ENCODE assay signal across 19 cellular contexts in the genomic region with DNA sequence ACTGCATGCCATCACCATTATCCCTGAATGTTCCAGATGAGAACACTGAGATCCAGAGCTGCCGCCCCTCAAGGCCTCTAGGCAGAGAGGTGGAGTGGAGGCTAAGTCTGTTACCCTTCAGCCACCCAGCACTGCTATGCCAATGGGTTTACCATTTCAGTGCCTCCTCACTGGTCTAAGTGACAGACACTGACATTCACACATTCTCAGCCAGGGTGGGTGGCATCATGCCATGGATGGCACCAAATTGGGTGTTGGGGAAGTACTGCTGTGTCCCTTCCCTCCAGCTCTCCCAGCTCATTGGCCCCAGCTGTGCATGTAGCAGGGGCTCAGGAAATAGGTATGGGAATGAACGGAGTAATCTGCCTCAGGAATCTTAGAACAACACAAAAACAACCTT.
DNase-seq lines count a peak whose midpoint lies in the region; ATAC-seq, FAIRE-seq and TF ChIP-seq lines count a peak whose summit lies in the region.
"Had no signal": no experiment of that assay in that cellular context is flagged by ENCODE, and none has a peak within 500 bp of the region (broad histone marks: within the 10 kb centered on the region; RNA-seq: fewer than 3 reads in every experiment).

No MANE protein-coding gene starts in this region.

- BruUV-seq in IMR-90 (replicated peaks; lab: Mats Ljungman, UMichigan), result no TSS peak

- ATAC-seq in left ventricle myocardium superior (peak; percentile 27), IMR-90 (ENCODE audit: low read depth) (no peak)
- ATAC-seq: CD8-positive, alpha-beta T cell had no signal

- H3K9me3 ChIP-seq in right atrium auricular region, result no peaks in the 10 kb centered on the region
- no peaks in the 10 kb centered on the region for H3K9me3 ChIP-seq in IMR-90 (ENCODE audit: control insufficient read depth, insufficient read depth, low read length)
- H3K9me3 ChIP-seq in mesenchymal stem cell (ENCODE audit: control insufficient read depth, low read length), result no peaks in the 10 kb centered on the region
- H3K9me3 ChIP-seq: Caco-2, HAP-1 had no signal

- no peak overlapping the region for H3K27ac ChIP-seq in right atrium auricular region
- no peak overlapping the region for H3K27ac ChIP-seq in IMR-90 (ENCODE audit: insufficient read depth, low read length)
- H3K27ac ChIP-seq in mesenchymal stem cell (ENCODE audit: low read length, poor library complexity, severe bottlenecking), result no peak overlapping the region

- no peak overlapping the region for H4K5ac ChIP-seq in IMR-90 (ENCODE audit: low read depth, low read length)

- DNase-seq in left ventricle myocardium superior, result no peak
- no peak for DNase-seq in right atrium auricular region (ENCODE audit: low spot score)
- DNase-seq in IMR-90, result no peak
- DNase-seq in mesenchymal stem cell, result no peak
- DNase-seq in urothelium cell line (ENCODE audit: low spot score), result no peak
- DNase-seq in activated CD4-positive, alpha-beta T cell treated with anti-CD3 and anti-CD28 coated beads for 4 hours, result no peak
- no peak for DNase-seq in RCC 7860 (ENCODE audit: low spot score)
- DNase-seq: C1 segment of cervical spinal cord; Caco-2; CD4-positive, CD25-positive, alpha-beta regulatory T cell; CD8-positive, alpha-beta T cell; DMS153; DND-41; GOT3; HFFc6 had no signal

- H2BK12ac ChIP-seq in mesenchymal stem cell (ENCODE audit: low read length in 2 of 2), result no peak overlapping the region

- TF ChIP-seq RAD21 in IMR-90 (IDR thresholded peaks at IDR 0.05; ENCODE audit: low read length), result no peak

- H3K27me3 ChIP-seq in right atrium auricular region (no peaks in the 10 kb centered on the region), IMR-90 (ENCODE audit: control insufficient read depth, insufficient read depth, low read length) (no peaks in the 10 kb centered on the region), mesenchymal stem cell (ENCODE audit: control insufficient read depth in 1 of 2, insufficient read depth in 1 of 2, low read length in 2 of 2) (peaks cover 0 to 3% of the 10 kb centered on the region in 2 experiments)

- H3K9ac ChIP-seq in IMR-90 (ENCODE audit: low read depth, low read length) (no peak overlapping the region), mesenchymal stem cell (ENCODE audit: low read length) (no peak overlapping the region)

- no peaks in the 10 kb centered on the region for H3K36me3 ChIP-seq in right atrium auricular region
- no peaks in the 10 kb centered on the region for H3K36me3 ChIP-seq in IMR-90 (ENCODE audit: control insufficient read depth, insufficient read depth, low read length)
- no peaks in the 10 kb centered on the region for H3K36me3 ChIP-seq in mesenchymal stem cell (ENCODE audit: control insufficient read depth in 1 of 2, insufficient read depth in 2 of 2, low read depth in 1 of 2, low read length in 2 of 2)
- H3K36me3 ChIP-seq: HAP-1 had no signal

- no peak overlapping the region; the same call in 2 of the 3 replicates for H2BK15ac ChIP-seq in IMR-90 (ENCODE audit: low read depth, low read length)
- no peak overlapping the region for H2BK15ac ChIP-seq in mesenchymal stem cell (ENCODE audit: low read depth, poor library complexity, severe bottlenecking)

- H2BK5ac ChIP-seq in IMR-90 (ENCODE audit: low read depth, low read length, poor library complexity, severe bottlenecking) (no peak overlapping the region), mesenchymal stem cell (ENCODE audit: low read depth, low read length, poor library complexity, severe bottlenecking) (no peak overlapping the region)

- TF ChIP-seq CTCF in right atrium auricular region (IDR thresholded peaks at IDR 0.05) (no peak), IMR-90 (conservative IDR thresholded peaks at IDR 0.05; ENCODE audit: low read depth, low read length) (no peak)

- H3K23ac ChIP-seq in IMR-90 (ENCODE audit: low read depth, low read length) (no peak overlapping the region), mesenchymal stem cell (ENCODE audit: low read length in 2 of 2) (peak overlapping the region in 1 of 2 experiments; percentile 32)

- no peak overlapping the region for H2BK20ac ChIP-seq in IMR-90 (ENCODE audit: low read depth, low read length)

- H3K14ac ChIP-seq in IMR-90 (replicated peaks; ENCODE audit: low read depth, low read length), result no peak overlapping the region
- H3K14ac ChIP-seq in mesenchymal stem cell (ENCODE audit: low read length in 2 of 2), result no peak overlapping the region

- H3K4me3 ChIP-seq in right atrium auricular region, result no peak overlapping the region
- no peak overlapping the region for H3K4me3 ChIP-seq in IMR-90 (ENCODE audit: insufficient read depth, low read depth, low read length)
- H3K4me3 ChIP-seq in mesenchymal stem cell (ENCODE audit: insufficient read depth in 1 of 2, low read depth in 1 of 2, low read length in 2 of 2), result no peak overlapping the region
- H3K4me3 ChIP-seq: HAP-1 had no signal

- peaks cover 4% of the 10 kb centered on the region; the same call in 1 of the 2 replicates for H3K9me1 ChIP-seq in IMR-90 (ENCODE audit: insufficient read depth, low read length)

- H3K4me2 ChIP-seq in IMR-90 (ENCODE audit: low read depth, low read length) (no peak overlapping the region), mesenchymal stem cell (ENCODE audit: low read length, poor library complexity, severe bottlenecking) (no peak overlapping the region)

- H3K4me1 ChIP-seq in right atrium auricular region, result peaks cover 0 to 12% of the 10 kb centered on the region in 2 donors
- H3K4me1 ChIP-seq in IMR-90 (ENCODE audit: control insufficient read depth, insufficient read depth, low read length), result 0 out of 2 replicates have a peak, but pooled peaks cover 1% of the 10 kb centered on the region
- no peaks in the 10 kb centered on the region for H3K4me1 ChIP-seq in mesenchymal stem cell (ENCODE audit: control insufficient read depth, insufficient read depth, low read depth, low read length)
- H3K4me1 ChIP-seq: Caco-2, HAP-1 had no signal

- CTCF ChIA-PET in IMR-90 (lab: Yijun Ruan, JAX), result no interaction called here

- no peak overlapping the region for H3K56ac ChIP-seq in IMR-90 (ENCODE audit: extremely low read depth, insufficient read depth, low read length)

- no peak for TF ChIP-seq POLR2A in IMR-90 (IDR thresholded peaks at IDR 0.05; ENCODE audit: low read depth, low read length)

- H3K18ac ChIP-seq in IMR-90 (ENCODE audit: low read depth, low read length) (no peak overlapping the region), mesenchymal stem cell (ENCODE audit: low read depth in 1 of 2, low read length in 2 of 2) (no peak overlapping the region)

- H4K8ac ChIP-seq in IMR-90 (ENCODE audit: low read depth in 2 of 2, low read length in 2 of 2) (no peak overlapping the region), mesenchymal stem cell (ENCODE audit: low read length) (no peak overlapping the region)

- no peak overlapping the region for H2BK120ac ChIP-seq in IMR-90 (ENCODE audit: low read depth, low read length)
- H2BK120ac ChIP-seq in mesenchymal stem cell (ENCODE audit: low read depth, low read length), result no peak overlapping the region

- H3K4ac ChIP-seq in IMR-90 (ENCODE audit: low read depth, low read length) (no peak overlapping the region), mesenchymal stem cell (ENCODE audit: low read depth in 1 of 2, low read length in 2 of 2) (peak overlapping the region in 1 of 2 experiments; percentile 7)

- H2AK9ac ChIP-seq in IMR-90 (replicated peaks; ENCODE audit: low read depth, low read length, poor library complexity), result no peak overlapping the region

- H4K20me1 ChIP-seq in IMR-90 (ENCODE audit: insufficient read depth, low read length), result no peaks in the 10 kb centered on the region

- dilution Hi-C loops in IMR-90 (cut with HindIII; ENCODE audit: low sequenced_read_pairs, unreplicated experiment), result no loop called here

- H4K91ac ChIP-seq in IMR-90 (ENCODE audit: insufficient read depth, low read depth, low read length) (no peak overlapping the region), mesenchymal stem cell (ENCODE audit: low read length) (peak overlapping the region; percentile 22)

- no CpG with 5 or more reads among the region's 2 CpGs for WGBS in IMR-90 (ENCODE audit: extremely low coverage in 2 of 2, insufficient read length in 1 of 2), 2 experiments
- WGBS in mesenchymal stem cell, result 100% methylated on average over 1 of the region's 2 CpGs

- intact Hi-C loops in left ventricle myocardium superior (cut with micrococcal nuclease) (no loop called here), IMR-90 (cut with micrococcal nuclease) (no loop called here)

- in situ Hi-C loops in IMR-90 (cut with MboI; ENCODE audit: low sequenced_read_pairs), result no loop called here

- FAIRE-seq in urothelium cell line (lab: Jason Lieb, UNC) (peak; percentile 23), RCC 7860 (lab: Jason Lieb, UNC) (no peak)
- FAIRE-seq: G401.6, GM12892, H54 had no signal

- no peak overlapping the region for H2AK5ac ChIP-seq in IMR-90 (ENCODE audit: low read depth, low read length)
- H2AK5ac ChIP-seq in mesenchymal stem cell (ENCODE audit: low read length, severe bottlenecking), result no peak overlapping the region

- POLR2A ChIA-PET in IMR-90 (lab: Charles Lee; ENCODE audit: unreplicated experiment), result no interaction called here

- H3K79me1 ChIP-seq in IMR-90 (ENCODE audit: low read depth in 1 of 2, low read length in 2 of 2) (no peaks in the 10 kb centered on the region), mesenchymal stem cell (replicated peaks; ENCODE audit: low read length, poor library complexity, severe bottlenecking) (no peaks in the 10 kb centered on the region)

- H2AFZ ChIP-seq in IMR-90 (replicated peaks; ENCODE audit: low read length, poor library complexity) (peak overlapping the region; percentile 44), mesenchymal stem cell (ENCODE audit: low read depth, low read length) (no peak overlapping the region)

TF ChIP-seq in IMR-90, 13 proteins besides CTCF, POLR2A, EP300 and RAD21 (continues in another document):
- TF ChIP-seq MAZ (IDR thresholded peaks at IDR 0.05; ENCODE audit: borderline replicate concordance, low read depth, low read length) (no peak), MXI1 (IDR thresholded peaks at IDR 0.05; ENCODE audit: borderline replicate concordance, low read depth, low read length) (no peak), RFX5 (IDR thresholded peaks at IDR 0.05; ENCODE audit: low read depth, low read length) (no peak), BHLHE40 (IDR thresholded peaks at IDR 0.05; ENCODE audit: low read depth, low read length) (no peak), CHD1 (IDR thresholded peaks at IDR 0.05; ENCODE audit: low read depth, low read length) (no peak), FOS (IDR thresholded peaks at IDR 0.05; ENCODE audit: low read depth, low read length) (no peak), NFE2L2 (IDR thresholded peaks at IDR 0.05; ENCODE audit: low read depth, low read length) (no peak), RCOR1 (IDR thresholded peaks at IDR 0.05; ENCODE audit: insufficient replicate concordance, low read length) (no peak)
- TF ChIP-seq, protein P1, sequence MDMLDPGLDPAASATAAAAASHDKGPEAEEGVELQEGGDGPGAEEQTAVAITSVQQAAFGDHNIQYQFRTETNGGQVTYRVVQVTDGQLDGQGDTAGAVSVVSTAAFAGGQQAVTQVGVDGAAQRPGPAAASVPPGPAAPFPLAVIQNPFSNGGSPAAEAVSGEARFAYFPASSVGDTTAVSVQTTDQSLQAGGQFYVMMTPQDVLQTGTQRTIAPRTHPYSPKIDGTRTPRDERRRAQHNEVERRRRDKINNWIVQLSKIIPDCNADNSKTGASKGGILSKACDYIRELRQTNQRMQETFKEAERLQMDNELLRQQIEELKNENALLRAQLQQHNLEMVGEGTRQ (IDR thresholded peaks at IDR 0.05; ENCODE audit: low read depth, low read length), result no peak
